Comparison of ENCODE assay signal across 13 cellular contexts in genomic region chr5:65817936-65818335, GRCh38.
"Had no signal": no experiment of that assay in that cellular context is flagged by ENCODE, and none has a peak within 500 bp of the region (broad histone marks: within the 10 kb centered on the region; RNA-seq: fewer than 3 reads in every experiment).

No MANE protein-coding gene starts in this region.

- H3K9me3 Mint-ChIP-seq: activated naive CD8-positive, alpha-beta T cell treated with anti-CD3 and anti-CD28 coated beads, Interleukin-2, amount 10 ng/mL, durations not matched to agents 7 days and 5 days; immature natural killer cell; naive thymus-derived CD4-positive, alpha-beta T cell; stimulated activated effector memory CD8-positive, alpha-beta T cell treated with anti-CD3 and anti-CD28 coated beads, Interleukin-12 subunit alpha, Interleukin-12 subunit beta, amount 100 ng/mL, for 72 hours had no signal

- H3K27ac Mint-ChIP-seq: activated naive CD8-positive, alpha-beta T cell treated with anti-CD3 and anti-CD28 coated beads, Interleukin-2, amount 10 ng/mL, durations not matched to agents 7 days and 5 days; immature natural killer cell; stimulated activated effector memory CD8-positive, alpha-beta T cell treated with anti-CD3 and anti-CD28 coated beads, Interleukin-12 subunit alpha, Interleukin-12 subunit beta, amount 100 ng/mL, for 72 hours had no signal

- H3K27me3 ChIP-seq: breast epithelium, esophagus muscularis mucosa, tibial artery, uterus had no signal

- ATAC-seq: naive thymus-derived CD4-positive, alpha-beta T cell; stimulated activated effector memory CD8-positive, alpha-beta T cell treated with anti-CD3 and anti-CD28 coated beads, Interleukin-12 subunit alpha, Interleukin-12 subunit beta, amount 100 ng/mL, for 72 hours had no signal

- H3K36me3 Mint-ChIP-seq: stimulated activated effector memory CD8-positive, alpha-beta T cell treated with anti-CD3 and anti-CD28 coated beads, Interleukin-12 subunit alpha, Interleukin-12 subunit beta, amount 100 ng/mL, for 72 hours had no signal

- H3K4me3 ChIP-seq: breast epithelium, esophagus muscularis mucosa, lung, psoas muscle, tibial artery, uterus had no signal

- H3K27ac ChIP-seq: breast epithelium, esophagus muscularis mucosa, psoas muscle, tibial artery, uterus had no signal

- H3K36me3 ChIP-seq: breast epithelium, uterus had no signal

- H3K9me3 ChIP-seq: breast epithelium, esophagus muscularis mucosa, psoas muscle, tibial artery, uterus had no signal

- H3K4me3 Mint-ChIP-seq: activated naive CD8-positive, alpha-beta T cell treated with anti-CD3 and anti-CD28 coated beads, Interleukin-2, amount 10 ng/mL, durations not matched to agents 7 days and 5 days; immature natural killer cell; naive thymus-derived CD4-positive, alpha-beta T cell; stimulated activated effector memory CD8-positive, alpha-beta T cell treated with anti-CD3 and anti-CD28 coated beads, Interleukin-12 subunit alpha, Interleukin-12 subunit beta, amount 100 ng/mL, for 72 hours had no signal

- DNase-seq: activated CD4-positive, alpha-beta T cell treated with anti-CD3 and anti-CD28 coated beads, Interleukin-2, amount 50 U/mL, for 1 hour; activated naive CD4-positive, alpha-beta T cell; activated naive CD8-positive, alpha-beta T cell treated with anti-CD3 and anti-CD28 coated beads, Interleukin-2, amount 10 ng/mL, durations not matched to agents 7 days and 5 days; activated T-cell treated with anti-CD3 and anti-CD28 coated beads for 4 hours; immature natural killer cell; naive thymus-derived CD4-positive, alpha-beta T cell; psoas muscle; tibial artery; uterus had no signal

- H3K4me1 ChIP-seq: breast epithelium, esophagus muscularis mucosa, psoas muscle, tibial artery, uterus had no signal

- H3K27me3 Mint-ChIP-seq: naive thymus-derived CD4-positive, alpha-beta T cell had no signal

- H3K4me1 Mint-ChIP-seq: immature natural killer cell; stimulated activated effector memory CD8-positive, alpha-beta T cell treated with anti-CD3 and anti-CD28 coated beads, Interleukin-12 subunit alpha, Interleukin-12 subunit beta, amount 100 ng/mL, for 72 hours had no signal
